22 cellular contexts compared by ENCODE assay signal in the genomic region with DNA sequence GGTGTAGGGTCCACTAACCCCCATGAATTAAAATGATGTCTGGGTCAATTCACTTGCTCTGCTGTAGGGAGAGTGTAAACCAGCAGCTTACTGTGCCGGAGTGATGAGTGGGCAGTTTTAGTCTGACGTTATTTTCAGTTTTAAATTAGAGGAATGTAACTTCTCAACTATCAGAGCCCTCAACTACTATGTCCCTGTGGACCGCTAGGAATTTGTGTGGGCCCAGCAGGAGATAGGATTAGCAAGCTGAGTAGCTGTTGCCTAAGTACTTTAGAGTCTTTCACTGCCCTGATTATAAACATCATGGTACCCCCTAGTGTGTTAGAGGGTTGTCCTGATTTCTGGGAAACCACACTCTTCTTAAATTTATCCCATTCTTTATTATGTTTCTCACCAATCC. TPM values are rescaled to one million over a fixed set of nuclear protein-coding genes. Genes with fewer than 3 reads are reported as not detected.
DNase-seq lines count a peak whose midpoint lies in the region; ATAC-seq and TF ChIP-seq lines count a peak whose summit lies in the region.
"Had no signal": no experiment of that assay in that cellular context is flagged by ENCODE, and none has a peak within 500 bp of the region (broad histone marks: within the 10 kb centered on the region; RNA-seq: fewer than 3 reads in every experiment).

No MANE protein-coding gene starts in this region.

- no peak overlapping the region for H3K4me2 ChIP-seq in mesendoderm (ENCODE audit: low read length)

- H3K4me3 ChIP-seq in mesendoderm (ENCODE audit: low read length): no peak overlapping the region
- H3K4me3 ChIP-seq: HAP-1, psoas muscle, vagina had no signal

- no peaks in the 10 kb centered on the region for H3K36me3 ChIP-seq in mesendoderm (ENCODE audit: control insufficient read depth, insufficient read depth, low read length)
- H3K36me3 ChIP-seq: HAP-1 had no signal

- no peak overlapping the region for H3K56ac ChIP-seq in mesendoderm (ENCODE audit: low read length)

- H3K4ac ChIP-seq in mesendoderm (ENCODE audit: low read depth, low read length): no peak overlapping the region

- WGBS in mesendoderm (ENCODE audit: extremely low coverage, insufficient coverage, low lambda C conversion rate): no CpG with 5 or more reads among the region's 3 CpGs

- H3K18ac ChIP-seq in mesendoderm (ENCODE audit: low read length): no peak overlapping the region

- no peak overlapping the region for H2AK5ac ChIP-seq in mesendoderm (ENCODE audit: low read length)

- no peaks in the 10 kb centered on the region for H3K9me3 Mint-ChIP-seq in HFFc6
- H3K9me3 Mint-ChIP-seq: activated CD4-positive, alpha-beta T cell treated with anti-CD3 and anti-CD28 coated beads, Interleukin-2, amount 10 ng/mL, durations not matched to agents 7 days and 5 days; brain; stimulated activated memory B cell treated with anti-CD40 and anti-IgM and Interleukin-4, amounts not matched to agents 10 μg/mL and 1 μg/mL and 100 μg/mL, for 72 hours had no signal

- no peaks in the 10 kb centered on the region for H3K27me3 ChIP-seq in mesendoderm (ENCODE audit: insufficient read depth, low read length, poor library complexity)
- H3K27me3 ChIP-seq: vagina had no signal

- no peak for TF ChIP-seq CTCF in HFFc6 (IDR thresholded peaks at IDR 0.05)

- ATAC-seq in HG03139 (IDR thresholded peaks at IDR 0.05; ENCODE audit: unreplicated experiment) (no peak), GM19467 (IDR thresholded peaks at IDR 0.05; ENCODE audit: unreplicated experiment) (no peak), HG03159 (IDR thresholded peaks at IDR 0.05; ENCODE audit: unreplicated experiment) (no peak)
- ATAC-seq: Panc1; psoas muscle; stimulated activated memory B cell treated with anti-CD40 and anti-IgM and Interleukin-4, amounts not matched to agents 10 μg/mL and 1 μg/mL and 100 μg/mL, for 72 hours had no signal

- no peak overlapping the region for H4K5ac ChIP-seq in mesendoderm (ENCODE audit: low read length)

- DNase-seq in AG08395 (ENCODE audit: low spot score): peak; percentile 49
- peak; percentile 49 for DNase-seq in HFFc6
- DNase-seq in dedifferentiated amniotic fluid mesenchymal stem cell (ENCODE audit: extremely low spot score): peak; percentile 66
- peak; percentile 97 for DNase-seq in mesendoderm
- no peak for DNase-seq in NCI-H1048 (lab: John Stamatoyannopoulos, UW)
- DNase-seq: activated CD4-positive, alpha-beta T cell treated with anti-CD3 and anti-CD28 coated beads, Interleukin-2, amount 10 ng/mL, durations not matched to agents 7 days and 5 days; CD4-positive, CD25-positive, alpha-beta regulatory T cell; GDM1; midbrain; NCI-H1105; NCI-H446 treated with DMSO at 0.1 percent for 48 hours; psoas muscle; stimulated activated CD4-positive, alpha-beta T cell treated with anti-CD3 and anti-CD28 coated beads, Interleukin-4, amount 100 ng/mL, for 24 hours; T-helper 2 cell had no signal

- no peak overlapping the region for H3K23ac ChIP-seq in mesendoderm (ENCODE audit: low read length)

- no peak overlapping the region for H3K4me3 Mint-ChIP-seq in HFFc6
- H3K4me3 Mint-ChIP-seq: activated CD4-positive, alpha-beta T cell treated with anti-CD3 and anti-CD28 coated beads, Interleukin-2, amount 10 ng/mL, durations not matched to agents 7 days and 5 days; CD4-positive, CD25-positive, alpha-beta regulatory T cell; stimulated activated memory B cell treated with anti-CD40 and anti-IgM and Interleukin-4, amounts not matched to agents 10 μg/mL and 1 μg/mL and 100 μg/mL, for 72 hours had no signal

- no peaks in the 10 kb centered on the region for H3K79me1 ChIP-seq in mesendoderm (ENCODE audit: low read length)

- H3K27ac Mint-ChIP-seq in HFFc6: peak overlapping the region; percentile 2; the same call in 1 of the 2 replicates
- H3K27ac Mint-ChIP-seq: activated CD4-positive, alpha-beta T cell treated with anti-CD3 and anti-CD28 coated beads, Interleukin-2, amount 10 ng/mL, durations not matched to agents 7 days and 5 days; CD4-positive, CD25-positive, alpha-beta regulatory T cell; stimulated activated memory B cell treated with anti-CD40 and anti-IgM and Interleukin-4, amounts not matched to agents 10 μg/mL and 1 μg/mL and 100 μg/mL, for 72 hours had no signal

- no peak overlapping the region for H3K27ac ChIP-seq in mesendoderm (ENCODE audit: low read depth, low read length)
- H3K27ac ChIP-seq: psoas muscle, vagina had no signal

- no peaks in the 10 kb centered on the region; the same call in 1 of the 2 replicates for H3K4me1 Mint-ChIP-seq in HFFc6 (ENCODE audit: low read depth)
- H3K4me1 Mint-ChIP-seq: activated CD4-positive, alpha-beta T cell treated with anti-CD3 and anti-CD28 coated beads, Interleukin-2, amount 10 ng/mL, durations not matched to agents 7 days and 5 days; CD4-positive, CD25-positive, alpha-beta regulatory T cell; stimulated activated memory B cell treated with anti-CD40 and anti-IgM and Interleukin-4, amounts not matched to agents 10 μg/mL and 1 μg/mL and 100 μg/mL, for 72 hours had no signal

- H2BK15ac ChIP-seq in mesendoderm (replicated peaks; ENCODE audit: low read depth): no peak overlapping the region

- H3K9ac ChIP-seq in mesendoderm (ENCODE audit: low read length): no peak overlapping the region

- peaks cover 8% of the 10 kb centered on the region for H3K4me1 ChIP-seq in mesendoderm (ENCODE audit: control insufficient read depth, low read depth, low read length)
- H3K4me1 ChIP-seq: HAP-1, psoas muscle, vagina had no signal

- H3K36me3 Mint-ChIP-seq in HFFc6 (ENCODE audit: low read depth): peaks cover 4% of the 10 kb centered on the region; the same call in 1 of the 2 replicates

- H2BK5ac ChIP-seq in mesendoderm (ENCODE audit: low read length): no peak overlapping the region

- no peaks in the 10 kb centered on the region for H3K79me2 ChIP-seq in mesendoderm (ENCODE audit: control insufficient read depth, insufficient read depth, low read length)

- H2BK120ac ChIP-seq in mesendoderm (ENCODE audit: low read depth, low read length): no peak overlapping the region

- no peak overlapping the region for H4K8ac ChIP-seq in mesendoderm (ENCODE audit: low read depth, low read length)

- peaks cover 1% of the 10 kb centered on the region for H3K27me3 Mint-ChIP-seq in HFFc6 (ENCODE audit: insufficient read depth)
- H3K27me3 Mint-ChIP-seq: activated CD4-positive, alpha-beta T cell treated with anti-CD3 and anti-CD28 coated beads, Interleukin-2, amount 10 ng/mL, durations not matched to agents 7 days and 5 days; brain; CD4-positive, CD25-positive, alpha-beta regulatory T cell; stimulated activated memory B cell treated with anti-CD40 and anti-IgM and Interleukin-4, amounts not matched to agents 10 μg/mL and 1 μg/mL and 100 μg/mL, for 72 hours had no signal

RNA-seq across cellular contexts. Expression of gene MARVELD3, which starts 11.4 kb away (rescaled TPM):
- not detected for total RNA-seq in HFFc6 (2021; fragmentation: NEBNext Ultra II Directional; extraction: Animal tissue kit (Norgen Biotek cat#: 25700))
- 19.8 TPM for polyA plus RNA-seq in mesendoderm (2013, experiment 1 of 2)
- 19.9 TPM for polyA plus RNA-seq in mesendoderm (2013, experiment 2 of 2)
- total RNA-seq: activated CD4-positive, alpha-beta T cell treated with anti-CD3 and anti-CD28 coated beads, Interleukin-2, amount 10 ng/mL, durations not matched to agents 7 days and 5 days; CD4-positive, CD25-positive, alpha-beta regulatory T cell; psoas muscle had no signal
- polyA plus RNA-seq: CD4-positive, CD25-positive, alpha-beta regulatory T cell had no signal
